Comparison of ENCODE assay signal across 16 cellular contexts in the genomic region with DNA sequence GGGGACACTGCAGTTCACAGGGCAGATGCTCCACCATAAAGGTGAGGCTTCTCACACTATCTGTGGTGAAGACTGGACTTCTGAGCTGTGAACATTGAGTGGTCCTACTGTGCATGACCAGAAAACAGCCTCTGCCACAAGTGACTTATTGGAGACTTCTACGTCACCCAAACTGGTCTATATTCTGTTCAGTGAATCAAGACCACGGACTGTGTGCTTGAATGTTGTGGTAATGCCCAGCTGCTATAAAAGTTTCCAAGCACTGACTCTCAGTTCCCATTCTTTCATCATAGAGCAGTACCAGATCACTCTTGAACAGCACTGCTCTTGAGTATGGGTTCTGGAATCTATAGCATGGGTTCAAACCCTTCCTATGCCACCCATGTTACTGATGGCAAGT. TPM values are rescaled to one million over a fixed set of nuclear protein-coding genes. Genes with fewer than 3 reads are reported as not detected.
"Had no signal": no experiment of that assay in that cellular context is flagged by ENCODE, and none has a peak within 500 bp of the region (broad histone marks: within the 10 kb centered on the region; RNA-seq: fewer than 3 reads in every experiment).

No MANE protein-coding gene starts in this region.

- H3K36me3 Mint-ChIP-seq: activated naive CD8-positive, alpha-beta T cell treated with anti-CD3 and anti-CD28 coated beads, Interleukin-2, amount 10 ng/mL, durations not matched to agents 7 days and 5 days had no signal

- H3K27ac Mint-ChIP-seq: activated CD4-positive, alpha-beta T cell treated with anti-CD3 and anti-CD28 coated beads, Interleukin-2, amount 10 ng/mL, durations not matched to agents 24 days and 14 days; activated CD8-positive, alpha-beta T cell treated with anti-CD3 and anti-CD28 coated beads for 36 hours; activated naive CD8-positive, alpha-beta T cell treated with anti-CD3 and anti-CD28 coated beads, Interleukin-2, amount 10 ng/mL, durations not matched to agents 7 days and 5 days; activated T-cell treated with anti-CD3 and anti-CD28 coated beads, Interleukin-2, amount 50 U/mL, for 24 hours; activated T-helper 2 cell treated with anti-CD3 and anti-CD28 coated beads, Interferon-gamma antibody, Interleukin-2, Interleukin-4, amounts not matched to agents 10 μg/mL and 5 μg/mL and 100 μg/mL, durations not matched to agents 14 hours and 24 hours and 36 hours; effector memory CD8-positive, alpha-beta T cell; nephron had no signal

- DNase-seq: activated CD4-positive, alpha-beta T cell treated with anti-CD3 and anti-CD28 coated beads, Interleukin-2, amount 10 ng/mL, durations not matched to agents 24 days and 14 days; activated CD4-positive, CD25-positive, alpha-beta regulatory T cell; activated CD8-positive, alpha-beta T cell treated with anti-CD3 and anti-CD28 coated beads for 36 hours; activated naive CD4-positive, alpha-beta T cell treated with Interleukin-2 at 50 U/mL for 16 hours; activated naive CD8-positive, alpha-beta T cell treated with anti-CD3 and anti-CD28 coated beads, Interleukin-2, amount 10 ng/mL, durations not matched to agents 7 days and 5 days; activated T-cell treated with anti-CD3 and anti-CD28 coated beads, Interleukin-2, amount 50 U/mL, for 24 hours; effector memory CD8-positive, alpha-beta T cell; foreskin fibroblast; mesendoderm; stimulated activated CD4-positive, alpha-beta T cell treated with anti-CD3 and anti-CD28 coated beads, Interleukin-12 subunit alpha, Interleukin-12 subunit beta, amount 100 ng/mL, for 4 hours; stimulated activated CD4-positive, alpha-beta T cell treated with anti-CD3 and anti-CD28 coated beads, Interleukin-1b, Interleukin-23, amount 100 ng/mL, for 48 hours; stomach had no signal

- ATAC-seq: activated CD8-positive, alpha-beta T cell treated with anti-CD3 and anti-CD28 coated beads for 36 hours; effector memory CD8-positive, alpha-beta T cell had no signal

- H3K4me3 Mint-ChIP-seq: activated CD4-positive, alpha-beta T cell treated with anti-CD3 and anti-CD28 coated beads, Interleukin-2, amount 10 ng/mL, durations not matched to agents 24 days and 14 days; activated CD8-positive, alpha-beta T cell treated with anti-CD3 and anti-CD28 coated beads for 36 hours; activated naive CD8-positive, alpha-beta T cell treated with anti-CD3 and anti-CD28 coated beads, Interleukin-2, amount 10 ng/mL, durations not matched to agents 7 days and 5 days; activated T-cell treated with anti-CD3 and anti-CD28 coated beads, Interleukin-2, amount 50 U/mL, for 24 hours; effector memory CD8-positive, alpha-beta T cell; nephron had no signal

- H3K36me3 ChIP-seq: stomach had no signal

- H3K27ac ChIP-seq: body of pancreas, stomach had no signal

- H3K9me3 Mint-ChIP-seq: activated CD4-positive, alpha-beta T cell treated with anti-CD3 and anti-CD28 coated beads, Interleukin-2, amount 10 ng/mL, durations not matched to agents 24 days and 14 days; activated CD8-positive, alpha-beta T cell treated with anti-CD3 and anti-CD28 coated beads for 36 hours; activated naive CD8-positive, alpha-beta T cell treated with anti-CD3 and anti-CD28 coated beads, Interleukin-2, amount 10 ng/mL, durations not matched to agents 7 days and 5 days; activated T-cell treated with anti-CD3 and anti-CD28 coated beads, Interleukin-2, amount 50 U/mL, for 24 hours; activated T-helper 2 cell treated with anti-CD3 and anti-CD28 coated beads, Interferon-gamma antibody, Interleukin-2, Interleukin-4, amounts not matched to agents 10 μg/mL and 5 μg/mL and 100 μg/mL, durations not matched to agents 14 hours and 24 hours and 36 hours; effector memory CD8-positive, alpha-beta T cell; nephron had no signal

- H3K9me3 ChIP-seq: body of pancreas, stomach had no signal

- H3K4me3 ChIP-seq: body of pancreas, stomach had no signal

- H3K4me1 Mint-ChIP-seq: nephron had no signal

- H3K27me3 ChIP-seq: body of pancreas had no signal

RNA-seq across cellular contexts. Expression of gene PLEK2, which starts 4.8 kb away (rescaled TPM):
- total RNA-seq: temporal lobe had no signal
